In the genomic region with DNA sequence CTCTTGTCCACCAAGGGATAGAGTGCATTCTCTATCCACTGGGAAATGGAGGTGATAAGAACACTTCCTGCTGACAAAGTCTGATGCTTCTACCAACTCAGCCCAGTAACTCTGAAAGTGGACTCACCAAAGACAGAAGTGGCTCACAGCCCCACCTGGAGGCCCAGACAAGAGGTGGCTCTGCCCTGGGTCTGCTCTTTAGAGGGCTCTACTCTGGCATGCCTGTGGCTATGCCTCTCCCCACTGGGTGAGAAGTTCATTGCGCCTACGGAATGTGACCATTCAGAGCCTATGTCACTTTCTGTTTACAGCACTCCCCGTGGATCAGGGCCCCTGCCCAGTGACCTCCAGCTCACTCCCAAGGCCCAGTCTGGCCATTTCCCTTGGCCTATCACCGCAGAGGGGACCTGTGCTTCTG, we compare ENCODE assay signal across 14 cellular contexts. TPM values are rescaled to one million over a fixed set of nuclear protein-coding genes. Genes with fewer than 3 reads are reported as not detected.
DNase-seq lines count a peak whose midpoint lies in the region; ATAC-seq and TF ChIP-seq lines count a peak whose summit lies in the region.
"Had no signal": no experiment of that assay in that cellular context is flagged by ENCODE, and none has a peak within 500 bp of the region (broad histone marks: within the 10 kb centered on the region; RNA-seq: fewer than 3 reads in every experiment).

No MANE protein-coding gene starts in this region.

- no peaks in the 10 kb centered on the region for H3K36me3 ChIP-seq in H7 (replicated peaks; ENCODE audit: control insufficient read depth, insufficient read depth, low read length)
- no peaks in the 10 kb centered on the region for H3K36me3 ChIP-seq in WERI-Rb-1
- H3K36me3 ChIP-seq in SJCRH30 = no peaks in the 10 kb centered on the region

- H3K27me3 ChIP-seq in H7 (ENCODE audit: control insufficient read depth, insufficient read depth, low read length) (no peaks in the 10 kb centered on the region), WERI-Rb-1 (ENCODE audit: insufficient read depth, low read depth, severe bottlenecking) (peaks cover 35% of the 10 kb centered on the region), SJCRH30 (0 out of 2 replicates have a peak, but pooled peaks cover 3% of the 10 kb centered on the region)

- DNase-seq in AG09309 (ENCODE audit: low read depth) (no peak), H7 (peak; percentile 32), WERI-Rb-1 (peak; percentile 16), iPS-NIHi11 (ENCODE audit: low spot score) (peak; percentile 24), cerebellar nuclear complex (lab: John Stamatoyannopoulos, UW) (no peak), AG08396 (ENCODE audit: low spot score) (no peak), SJCRH30 (no peak)
- DNase-seq: effector memory CD4-positive, alpha-beta T cell; naive thymus-derived CD4-positive, alpha-beta T cell; NCI-H1105; NK-92 treated with Interleukin-12 subunit alpha and Interleukin-12 subunit beta, amount 100 ng/mL, for 24 hours had no signal

- no peaks in the 10 kb centered on the region for H3K4me1 ChIP-seq in SJCRH30

- H3K9me3 ChIP-seq in WERI-Rb-1 (ENCODE audit: severe bottlenecking) = peaks cover 13% of the 10 kb centered on the region
- no peaks in the 10 kb centered on the region for H3K9me3 ChIP-seq in SJCRH30 (replicated peaks)

- ATAC-seq in GM21390 (IDR thresholded peaks at IDR 0.05; ENCODE audit: unreplicated experiment) = no peak
- ATAC-seq: naive thymus-derived CD4-positive, alpha-beta T cell had no signal

- TF ChIP-seq CTCF in AG09309 (IDR thresholded peaks at IDR 0.05; ENCODE audit: control insufficient read depth, insufficient read depth, low read depth, low read length, missing control alignments) (peak; percentile 30), WERI-Rb-1 (IDR thresholded peaks at IDR 0.05; ENCODE audit: low read depth, low read length) (peak; percentile 52)

- no peak overlapping the region for H3K4me3 ChIP-seq in AG09309 (ENCODE audit: control insufficient read depth, low read depth, low read length)
- no peak overlapping the region for H3K4me3 ChIP-seq in H7 (ENCODE audit: insufficient read depth, low read depth, low read length)
- H3K4me3 ChIP-seq in WERI-Rb-1 (ENCODE audit: low read depth, low read length) = no peak overlapping the region
- no peak overlapping the region for H3K4me3 ChIP-seq in SJCRH30
- H3K4me3 ChIP-seq: skin epidermis had no signal

- H3K27ac ChIP-seq in WERI-Rb-1 = no peak overlapping the region
- no peak overlapping the region for H3K27ac ChIP-seq in SJCRH30
- H3K27ac ChIP-seq: skin epidermis had no signal

RNA-seq across cellular contexts. Expression of a gene that starts 13.5 kb away (rescaled TPM):
- total RNA-seq in H7 (2014; rRNA removed; shearing (Covaris generic)) = 0.59 and 1.3 TPM in 2 replicates
- total RNA-seq in SJCRH30 (2014; rRNA removed; shearing (Covaris generic)) = 0.03 TPM in 1 of 2 replicates, not detected in the other
- total RNA-seq: CD4-positive, CD25-positive, alpha-beta regulatory T cell had no signal

Comparison
In these comparisons a context has a peak if more than half of its experiments do, and no peak if none do; other contexts are left out.
1. DNase-seq: peak in H7 (single experiment), WERI-Rb-1 (single experiment) and iPS-NIHi11 (single experiment); none in AG09309 (single experiment), cerebellar nuclear complex (0 of 2), AG08396 (single experiment) and SJCRH30 (0 of 2).